ENCODE assay signal across 20 cellular contexts in the genomic region with DNA sequence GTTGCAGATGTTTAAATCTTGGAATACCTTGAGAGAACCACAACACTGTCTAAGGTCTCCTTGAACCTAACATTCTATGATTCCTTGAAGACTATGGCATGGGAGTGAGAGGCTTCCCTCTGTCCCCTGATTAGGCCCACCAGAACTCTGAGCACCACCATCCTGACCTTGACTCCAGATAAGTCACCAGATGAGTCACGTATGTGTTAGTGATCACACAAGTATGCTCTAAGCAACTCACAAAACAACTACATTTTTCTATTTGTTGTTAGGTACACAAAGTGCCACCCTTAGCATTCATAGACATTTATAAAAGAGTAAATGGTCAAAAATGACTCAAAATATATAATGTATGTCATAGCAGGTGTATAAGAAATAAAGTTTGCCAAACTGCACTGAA.
"Had no signal": no experiment of that assay in that cellular context is flagged by ENCODE, and none has a peak within 500 bp of the region (broad histone marks: within the 10 kb centered on the region; RNA-seq: fewer than 3 reads in every experiment).

No MANE protein-coding gene starts in this region.

- H3K4me2 ChIP-seq: hepatocyte had no signal

- H3K27me3 ChIP-seq: hepatocyte, left lung, pancreas, sigmoid colon, thyroid gland, uterus had no signal

- H3K4me1 ChIP-seq: left lung, pancreas, thyroid gland, uterus had no signal

- H3K9me3 ChIP-seq: left lung, pancreas, sigmoid colon, thyroid gland, uterus had no signal

- FAIRE-seq: keratinocyte, pancreas had no signal

- ATAC-seq: effector memory CD8-positive, alpha-beta T cell; left lung; naive thymus-derived CD8-positive, alpha-beta T cell; pancreas; stimulated activated naive B cell treated with anti-CD40 and anti-IgM and Interleukin-4, amounts not matched to agents 10 μg/mL and 1 μg/mL and 100 μg/mL, for 72 hours had no signal

- DNase-seq: activated CD4-positive, alpha-beta memory T cell treated with anti-CD3 and anti-CD28 coated beads, Interleukin-2, amount 10 ng/mL, durations not matched to agents 7 days and 5 days; activated CD4-positive, alpha-beta T cell treated with anti-CD3 and anti-CD28 coated beads for 4 hours; activated naive CD4-positive, alpha-beta T cell treated with anti-CD3 and anti-CD28 coated beads, Interleukin-2, amount 10 ng/mL, durations not matched to agents 7 days and 5 days; activated T-cell treated with anti-CD3 and anti-CD28 coated beads, Interleukin-2, amount 50 U/mL, for 24 hours; anterior cingulate cortex; dermis blood vessel endothelial cell; effector memory CD8-positive, alpha-beta T cell; left lung; naive thymus-derived CD8-positive, alpha-beta T cell; pancreas; sigmoid colon; stimulated activated naive B cell treated with anti-CD40 and anti-IgM and Interleukin-4, amounts not matched to agents 10 μg/mL and 1 μg/mL and 100 μg/mL, for 72 hours; T-helper 1 cell; T1000; thyroid gland; uterus had no signal

- H3K36me3 ChIP-seq: left lung, pancreas, sigmoid colon, thyroid gland, uterus had no signal

- H3K4me3 ChIP-seq: hepatocyte, left lung, pancreas, sigmoid colon, thyroid gland, uterus had no signal

- H2AFZ ChIP-seq: hepatocyte had no signal

- H3K27ac ChIP-seq: epithelial cell of prostate, hepatocyte, left lung, pancreas, sigmoid colon, thyroid gland, uterus, VCaP had no signal
